ENCODE assay signal across 8 cellular contexts in the genomic region with DNA sequence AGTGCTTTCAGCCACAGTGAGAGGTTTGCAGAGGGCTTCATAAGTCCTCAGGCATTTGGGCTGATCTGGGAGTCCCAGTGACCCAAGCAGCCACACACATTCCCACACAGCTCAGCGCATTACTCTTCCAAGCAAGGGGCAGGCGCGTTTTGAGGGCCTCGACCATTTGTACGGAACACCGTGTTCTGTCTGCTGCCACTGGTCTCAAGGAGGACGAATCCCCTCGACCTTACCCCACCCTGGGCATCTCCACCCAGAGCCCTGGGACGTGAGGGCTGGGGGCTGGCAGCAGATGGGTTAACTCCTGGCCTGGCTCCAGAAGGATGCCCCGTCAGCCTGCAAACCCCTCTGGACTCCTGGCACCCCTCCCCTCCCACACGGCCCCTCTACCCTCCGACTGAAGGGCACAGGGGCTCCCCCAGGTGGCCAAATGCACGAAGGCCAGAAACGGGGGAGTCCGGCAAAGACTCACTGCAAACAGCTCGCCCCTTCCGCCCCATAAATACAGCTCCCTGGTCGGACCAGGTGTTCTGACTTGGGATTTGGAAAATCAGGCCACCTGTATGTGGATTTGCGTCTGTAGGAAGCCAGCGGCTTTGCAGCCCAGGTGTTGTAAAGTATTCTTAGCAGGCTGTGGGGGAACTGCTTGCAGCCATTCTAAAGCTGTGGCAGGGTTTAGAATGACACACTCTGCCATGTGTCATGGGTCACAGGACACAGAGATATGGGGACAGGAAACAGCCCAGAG. TPM values are rescaled to one million over a fixed set of nuclear protein-coding genes. Genes with fewer than 3 reads are reported as not detected.
DNase-seq lines count a peak whose midpoint lies in the region; ATAC-seq and TF ChIP-seq lines count a peak whose summit lies in the region.

No MANE protein-coding gene starts in this region.

- H3K27me3 ChIP-seq in Peyer's patch (no peaks in the 10 kb centered on the region), upper lobe of left lung (no peaks in the 10 kb centered on the region)

- no peaks in the 10 kb centered on the region for H3K36me3 Mint-ChIP-seq in osteocyte (ENCODE audit: unreplicated experiment)

- no peaks in the 10 kb centered on the region for H3K9me3 ChIP-seq in Peyer's patch
- no peaks in the 10 kb centered on the region for H3K9me3 ChIP-seq in upper lobe of left lung

- H3K36me3 ChIP-seq in Peyer's patch (no peaks in the 10 kb centered on the region), upper lobe of left lung (no peaks in the 10 kb centered on the region)

- peak overlapping the region; percentile 65 for H3K27ac Mint-ChIP-seq in osteocyte (ENCODE audit: unreplicated experiment)

- peak; percentile 27 for ATAC-seq in GM18858 (IDR thresholded peaks at IDR 0.05; ENCODE audit: unreplicated experiment)
- ATAC-seq in HG03571 (IDR thresholded peaks at IDR 0.05; ENCODE audit: unreplicated experiment): peak; percentile 31
- peak; percentile 60 to 76 for ATAC-seq in upper lobe of left lung (ENCODE audit: low FRiP score in 2 of 2)

- TF ChIP-seq EP300 in upper lobe of left lung (IDR thresholded peaks at IDR 0.05): peak in 2 of 4 donors; percentile 29 to 77

- 23 to 27% methylated on average over 13 to 18 of the region's 20 CpGs for WGBS in upper lobe of left lung, 2 donors

- H3K9me3 Mint-ChIP-seq in osteocyte (ENCODE audit: unreplicated experiment): no peaks in the 10 kb centered on the region

- DNase-seq in AML-193 (lab: John Stamatoyannopoulos, UW): peak; percentile 60 to 63
- DNase-seq in Peyer's patch: peak; percentile 80 to 88 (median 83)
- peak; percentile 31 for DNase-seq in activated effector memory CD4-positive, alpha-beta T cell treated with Interleukin-2 at 50 U/mL for 16 hours
- DNase-seq in germinal center (ENCODE audit: low spot score): peak; percentile 75
- DNase-seq in osteocyte (ENCODE audit: extremely low spot score, unreplicated experiment): peak; percentile 89
- peak in 1 of 2 donors; percentile 66 for DNase-seq in upper lobe of left lung

- peaks cover 9 to 53% (median 36%) of the 10 kb centered on the region in 4 donors for H3K4me1 ChIP-seq in Peyer's patch
- H3K4me1 ChIP-seq in upper lobe of left lung: peaks cover 47 to 63% (median 55%) of the 10 kb centered on the region in 4 donors

- H3K27me3 Mint-ChIP-seq in osteocyte (ENCODE audit: unreplicated experiment): no peaks in the 10 kb centered on the region

- H3K27ac ChIP-seq in Peyer's patch (peak overlapping the region; percentile 87 to 94 (median 90)), upper lobe of left lung (peak overlapping the region; percentile 91 to 94 (median 92))

- H3K4me3 Mint-ChIP-seq in osteocyte (ENCODE audit: unreplicated experiment): no peak overlapping the region

- TF ChIP-seq CTCF in Peyer's patch (IDR thresholded peaks at IDR 0.05) (peak; percentile 63 to 88 (median 80)), osteocyte (IDR thresholded peaks at IDR 0.05) (peak; percentile 90), upper lobe of left lung (IDR thresholded peaks at IDR 0.05) (peak; percentile 75 to 91 (median 88))

- H3K4me3 ChIP-seq in Peyer's patch (no peak overlapping the region), upper lobe of left lung (no peak overlapping the region)

- TF ChIP-seq POLR2A in Peyer's patch (IDR thresholded peaks at IDR 0.05) (no peak), upper lobe of left lung (IDR thresholded peaks at IDR 0.05) (no peak)

- H3K4me1 Mint-ChIP-seq in osteocyte (ENCODE audit: unreplicated experiment): peaks cover 42% of the 10 kb centered on the region

RNA-seq across cellular contexts. Expression of gene PTMA, which starts 33.6 kb away (rescaled TPM):
- total RNA-seq in Peyer's patch (1,000 to 10,000 TPM in 1 of 4 donors, 100 to 1,000 TPM in 3; 316 to 1,049 (median 353) TPM), osteocyte (709 and 776 TPM in 2 replicates), upper lobe of left lung (100 to 1,000 TPM; 344 to 896 (median 663) TPM)
